In genomic region chr6:39812853-39813533, GRCh38 we compare ENCODE assay signal across 9 cellular contexts. TPM values are rescaled to one million over a fixed set of nuclear protein-coding genes. Genes with fewer than 3 reads are reported as not detected.
DNase-seq lines count a peak whose midpoint lies in the region; ATAC-seq lines count a peak whose summit lies in the region.
"Had no signal": no experiment of that assay in that cellular context is flagged by ENCODE, and none has a peak within 500 bp of the region (broad histone marks: within the 10 kb centered on the region; RNA-seq: fewer than 3 reads in every experiment).

No MANE protein-coding gene starts in this region.

- DNase-seq in NCI-H82 (lab: John Stamatoyannopoulos, UW) (peak; percentile 43), NCI-H82 treated with DMSO at 0.1 percent for 48 hours (lab: John Stamatoyannopoulos, UW; ENCODE audit: unreplicated experiment) (no peak), ureter (ENCODE audit: low spot score) (no peak), OCI-M2 (lab: John Stamatoyannopoulos, UW; ENCODE audit: unreplicated experiment) (no peak), SK-N-DZ (ENCODE audit: low spot score) (no peak)

- peak; percentile 85 for ATAC-seq in HG03280 (IDR thresholded peaks at IDR 0.05; ENCODE audit: unreplicated experiment)

- H3K27me3 ChIP-seq in rectal smooth muscle tissue (ENCODE audit: control insufficient read depth, insufficient read depth, low read length): no peaks in the 10 kb centered on the region

- no peak overlapping the region for H3K4me3 ChIP-seq in rectal smooth muscle tissue (ENCODE audit: low read length)

- peak overlapping the region; percentile 10 for H3K27ac ChIP-seq in cingulate gyrus (ENCODE audit: low read depth, low read length)
- peak overlapping the region; percentile 52 for H3K27ac ChIP-seq in rectal smooth muscle tissue (ENCODE audit: low read depth, low read length)

- H3K4me1 ChIP-seq in rectal smooth muscle tissue (ENCODE audit: control insufficient read depth, insufficient read depth, low read length): peaks cover 23% of the 10 kb centered on the region

- H3K36me3 ChIP-seq in rectal smooth muscle tissue (ENCODE audit: control insufficient read depth, insufficient read depth, low read length): no peaks in the 10 kb centered on the region

- no peak overlapping the region for H3K9ac ChIP-seq in rectal smooth muscle tissue (ENCODE audit: low read length)

RNA-seq across cellular contexts. Expression of gene DAAM2, which starts 20.8 kb away (rescaled TPM):
- total RNA-seq in ureter: 23.0 TPM
- polyA plus RNA-seq in SK-N-DZ (2014; cell fraction: cytosol; rRNA removed): not detected in 2 replicates
- polyA plus RNA-seq in SK-N-DZ (2014; cell fraction: nucleus; rRNA removed): not detected in 2 replicates
- total RNA-seq: activated CD8-positive, alpha-beta memory T cell treated with anti-CD3 and anti-CD28 coated beads for 36 hours had no signal
